Comparison of ENCODE assay signal across 24 cellular contexts in the genomic region with DNA sequence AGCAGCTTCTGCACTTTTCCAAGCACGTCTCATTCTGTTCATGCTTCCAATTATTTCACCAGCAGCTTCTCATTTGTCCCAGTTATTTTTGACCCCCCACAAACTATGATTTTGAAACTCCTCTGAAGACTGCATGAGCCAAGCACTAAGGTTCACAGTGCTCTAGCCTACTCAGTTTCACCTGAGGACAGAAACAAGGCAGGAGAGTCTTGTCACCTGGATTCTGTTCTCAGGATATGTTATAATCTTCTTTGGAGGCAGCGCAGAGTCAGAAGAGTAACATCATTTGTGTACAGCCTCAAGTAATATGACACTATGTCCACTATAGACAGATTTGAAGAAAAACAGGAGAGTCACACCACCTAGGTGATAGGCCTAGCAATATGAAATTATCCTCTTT.
"Had no signal": no experiment of that assay in that cellular context is flagged by ENCODE, and none has a peak within 500 bp of the region (broad histone marks: within the 10 kb centered on the region; RNA-seq: fewer than 3 reads in every experiment).

No MANE protein-coding gene starts in this region.

- DNase-seq: colonic mucosa; cortex of kidney; dermis blood vessel endothelial cell; dorsolateral prefrontal cortex; effector CD4-positive, alpha-beta T cell; effector CD8-positive, alpha-beta T cell; effector memory CD4-positive, alpha-beta T cell; effector memory CD8-positive, alpha-beta T cell; endodermal cell; erythroblast; esophagus squamous epithelium; foreskin fibroblast; foreskin keratinocyte; foreskin melanocyte; glutamatergic neuron; head of caudate nucleus; heart left ventricle; heart right ventricle had no signal

- H3K27ac ChIP-seq: colonic mucosa, coronary artery, dorsolateral prefrontal cortex, epithelial cell of prostate, esophagus muscularis mucosa, esophagus squamous epithelium, foreskin keratinocyte, gastroesophageal sphincter, heart left ventricle, heart right ventricle had no signal

- H3K9me3 ChIP-seq: colonic mucosa, esophagus muscularis mucosa, esophagus squamous epithelium, gastroesophageal sphincter, heart left ventricle, heart right ventricle had no signal

- H3K27ac Mint-ChIP-seq: dendritic cell treated with granulocyte-macrophage colony-stimulating factor and Interleukin-4, amounts not matched to agents 40 ng/mL and 50 ng/mL, for 4 days; effector memory CD8-positive, alpha-beta T cell; endodermal cell had no signal

- H3K4me1 Mint-ChIP-seq: endodermal cell had no signal

- H3K27me3 ChIP-seq: colonic mucosa, dorsolateral prefrontal cortex, esophagus muscularis mucosa, esophagus squamous epithelium, foreskin keratinocyte, gastroesophageal sphincter, heart left ventricle, heart right ventricle had no signal

- H3K4me3 ChIP-seq: colonic mucosa, coronary artery, dorsolateral prefrontal cortex, esophagus muscularis mucosa, esophagus squamous epithelium, gastroesophageal sphincter, heart left ventricle, heart right ventricle had no signal

- H3K9me3 Mint-ChIP-seq: effector memory CD8-positive, alpha-beta T cell; endodermal cell had no signal

- H3K4me1 ChIP-seq: colonic mucosa, esophagus muscularis mucosa, esophagus squamous epithelium, foreskin keratinocyte, gastroesophageal sphincter, heart left ventricle, heart right ventricle had no signal

- H3K27me3 Mint-ChIP-seq: dendritic cell treated with granulocyte-macrophage colony-stimulating factor and Interleukin-4, amounts not matched to agents 40 ng/mL and 50 ng/mL, for 4 days; effector memory CD8-positive, alpha-beta T cell had no signal

- ATAC-seq: effector memory CD8-positive, alpha-beta T cell; esophagus mucosa; foreskin keratinocyte; gastroesophageal sphincter; heart left ventricle; heart right ventricle had no signal

- H3K36me3 ChIP-seq: colonic mucosa, esophagus muscularis mucosa, esophagus squamous epithelium, gastroesophageal sphincter, heart left ventricle, heart right ventricle had no signal

- H3K4me3 Mint-ChIP-seq: dendritic cell treated with granulocyte-macrophage colony-stimulating factor and Interleukin-4, amounts not matched to agents 40 ng/mL and 50 ng/mL, for 4 days; effector memory CD8-positive, alpha-beta T cell; endodermal cell had no signal
